In genomic region chr15:52308446-52309153, GRCh38 we compare ENCODE assay signal across 1 cellular context.
TF ChIP-seq lines count a peak whose summit lies in the region.

No MANE protein-coding gene starts in this region.

TF ChIP-seq in GM12878, 131 proteins besides CTCF, POLR2A, EP300 and RAD21 (continued from another document):
- no peak for TF ChIP-seq CEBPB (IDR thresholded peaks at IDR 0.05; ENCODE audit: borderline replicate concordance in 1 of 2, low read depth in 2 of 2, low read length in 2 of 2)
- TF ChIP-seq SKIL (IDR thresholded peaks at IDR 0.05; ENCODE audit: low read depth, poor library complexity, severe bottlenecking) = no peak
- TF ChIP-seq BCLAF1 (IDR thresholded peaks at IDR 0.05) = no peak
- 0 out of 2 replicates have a peak, but pooled peaks have one; percentile 19 for TF ChIP-seq SPI1 (IDR thresholded peaks at IDR 0.05; ENCODE audit: borderline replicate concordance, insufficient read depth, low read depth, low read length)
- TF ChIP-seq PAX8 (IDR thresholded peaks at IDR 0.05) = no peak
- peak; percentile 83 for TF ChIP-seq TAF1 (IDR thresholded peaks at IDR 0.05; ENCODE audit: borderline replicate concordance, low read depth, low read length)
- no peak for TF ChIP-seq NRF1 (conservative IDR thresholded peaks at IDR 0.05; ENCODE audit: low read depth, low read length)
- peak; percentile 47; the same call in 1 of the 2 replicates for TF ChIP-seq PAX5 (IDR thresholded peaks at IDR 0.05; ENCODE audit: borderline replicate concordance, low read depth, low read length)
- TF ChIP-seq SMAD5 (IDR thresholded peaks at IDR 0.05; ENCODE audit: low read depth) = no peak
